In the genomic region with DNA sequence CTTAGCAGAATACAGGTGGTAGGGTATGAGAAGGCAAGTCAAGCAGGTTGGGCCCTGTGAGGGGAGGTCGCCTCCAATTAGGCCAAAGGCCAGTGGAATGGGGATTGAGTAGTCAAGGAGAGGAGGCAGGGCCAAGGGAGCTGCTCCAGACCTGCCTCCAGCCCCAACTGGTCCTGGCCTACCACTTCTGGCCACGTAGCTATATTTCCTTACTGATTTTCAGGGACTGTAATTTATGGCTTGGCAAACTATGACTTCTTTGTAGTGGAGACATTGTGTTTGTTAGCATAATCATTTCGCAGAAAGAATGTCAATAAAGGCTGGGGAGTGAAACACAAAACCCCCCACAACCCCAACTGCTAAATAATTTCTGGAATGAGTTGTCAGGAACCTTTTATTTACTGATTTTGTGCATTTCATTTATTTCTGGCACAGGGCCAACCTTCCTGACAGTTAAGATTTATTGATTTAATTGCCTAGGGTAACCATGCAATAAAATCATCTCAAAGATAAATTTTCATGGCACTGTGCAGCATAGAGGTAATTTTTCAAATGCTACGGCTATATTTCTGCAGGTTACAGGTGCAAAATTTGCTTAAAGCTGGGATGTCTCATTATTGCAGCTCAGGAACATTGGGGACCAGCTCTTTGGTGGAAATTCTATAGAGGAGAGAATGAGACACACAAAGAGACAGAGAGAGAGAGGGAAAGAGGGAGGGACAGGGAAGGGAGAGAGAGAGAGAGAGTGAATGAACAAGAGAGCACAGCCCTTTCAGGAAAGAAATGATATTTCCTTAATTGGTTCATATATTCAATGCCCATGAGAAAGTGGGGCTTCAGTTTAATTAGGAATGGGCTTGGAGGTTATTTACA, we compare ENCODE assay signal across 15 cellular contexts.
"Had no signal": no experiment of that assay in that cellular context is flagged by ENCODE, and none has a peak within 500 bp of the region (broad histone marks: within the 10 kb centered on the region; RNA-seq: fewer than 3 reads in every experiment).

No MANE protein-coding gene starts in this region.

- H3K27me3 Mint-ChIP-seq: activated CD4-positive, alpha-beta T cell treated with anti-CD3 and anti-CD28 coated beads, Interleukin-2, amount 10 ng/mL, durations not matched to agents 24 days and 14 days; stimulated activated naive CD8-positive, alpha-beta T cell treated with anti-CD3 and anti-CD28 coated beads, Interleukin-15, Interleukin-2, amounts not matched to agents 100 ng/mL and 50 ng/mL, for 24 hours had no signal

- H3K36me3 Mint-ChIP-seq: activated naive CD4-positive, alpha-beta T cell treated with anti-CD3 and anti-CD28 coated beads, Interleukin-2, amount 50 U/mL, for 72 hours; WTC11 had no signal

- H3K4me1 ChIP-seq: parathyroid adenoma had no signal

- H3K4me1 Mint-ChIP-seq: activated CD4-positive, alpha-beta T cell treated with anti-CD3 and anti-CD28 coated beads, Interleukin-2, amount 10 ng/mL, durations not matched to agents 24 days and 14 days; neural crest cell; WTC11 had no signal

- H3K36me3 ChIP-seq: brain microvascular endothelial cell had no signal

- H3K27ac Mint-ChIP-seq: activated CD4-positive, alpha-beta T cell treated with anti-CD3 and anti-CD28 coated beads, Interleukin-2, amount 10 ng/mL, durations not matched to agents 24 days and 14 days; stimulated activated naive CD8-positive, alpha-beta T cell treated with anti-CD3 and anti-CD28 coated beads, Interleukin-15, Interleukin-2, amounts not matched to agents 100 ng/mL and 50 ng/mL, for 24 hours; WTC11 had no signal

- H3K9me3 Mint-ChIP-seq: activated CD4-positive, alpha-beta T cell treated with anti-CD3 and anti-CD28 coated beads, Interleukin-2, amount 10 ng/mL, durations not matched to agents 24 days and 14 days; activated naive CD4-positive, alpha-beta T cell treated with anti-CD3 and anti-CD28 coated beads, Interleukin-2, amount 50 U/mL, for 72 hours; stimulated activated naive CD8-positive, alpha-beta T cell treated with anti-CD3 and anti-CD28 coated beads, Interleukin-15, Interleukin-2, amounts not matched to agents 100 ng/mL and 50 ng/mL, for 24 hours; WTC11 had no signal

- H3K4me3 Mint-ChIP-seq: activated CD4-positive, alpha-beta T cell treated with anti-CD3 and anti-CD28 coated beads, Interleukin-2, amount 10 ng/mL, durations not matched to agents 24 days and 14 days; neural crest cell; stimulated activated naive CD8-positive, alpha-beta T cell treated with anti-CD3 and anti-CD28 coated beads, Interleukin-15, Interleukin-2, amounts not matched to agents 100 ng/mL and 50 ng/mL, for 24 hours; WTC11 had no signal

- H2AFZ ChIP-seq: parathyroid adenoma had no signal

- H3K79me2 ChIP-seq: parathyroid adenoma had no signal

- H3K27ac ChIP-seq: brain microvascular endothelial cell, parathyroid adenoma had no signal

- H3K27me3 ChIP-seq: brain microvascular endothelial cell had no signal

- DNase-seq: activated CD4-positive, alpha-beta T cell treated with anti-CD3 and anti-CD28 coated beads, Interleukin-2, amount 10 ng/mL, durations not matched to agents 24 days and 14 days; activated CD8-positive, alpha-beta memory T cell treated with anti-CD3 and anti-CD28 coated beads for 24 hours; activated effector memory CD4-positive, alpha-beta T cell treated with Interleukin-2 at 50 U/mL for 16 hours; activated T-cell treated with anti-CD3 and anti-CD28 coated beads for 4 hours; amniotic stem cell; brain microvascular endothelial cell; effector memory CD4-positive, alpha-beta T cell; kidney; stimulated activated CD4-positive, alpha-beta T cell treated with anti-CD3 and anti-CD28 coated beads, Interleukin-15, amount 100 ng/mL, for 24 hours; stimulated activated CD4-positive, alpha-beta T cell treated with anti-CD3 and anti-CD28 coated beads, Interleukin-4, amount 100 ng/mL, for 24 hours had no signal

- ATAC-seq: activated naive CD4-positive, alpha-beta T cell treated with anti-CD3 and anti-CD28 coated beads, Interleukin-2, amount 50 U/mL, for 72 hours; WTC11 had no signal
